ENCODE assay signal across 23 cellular contexts in the genomic region with DNA sequence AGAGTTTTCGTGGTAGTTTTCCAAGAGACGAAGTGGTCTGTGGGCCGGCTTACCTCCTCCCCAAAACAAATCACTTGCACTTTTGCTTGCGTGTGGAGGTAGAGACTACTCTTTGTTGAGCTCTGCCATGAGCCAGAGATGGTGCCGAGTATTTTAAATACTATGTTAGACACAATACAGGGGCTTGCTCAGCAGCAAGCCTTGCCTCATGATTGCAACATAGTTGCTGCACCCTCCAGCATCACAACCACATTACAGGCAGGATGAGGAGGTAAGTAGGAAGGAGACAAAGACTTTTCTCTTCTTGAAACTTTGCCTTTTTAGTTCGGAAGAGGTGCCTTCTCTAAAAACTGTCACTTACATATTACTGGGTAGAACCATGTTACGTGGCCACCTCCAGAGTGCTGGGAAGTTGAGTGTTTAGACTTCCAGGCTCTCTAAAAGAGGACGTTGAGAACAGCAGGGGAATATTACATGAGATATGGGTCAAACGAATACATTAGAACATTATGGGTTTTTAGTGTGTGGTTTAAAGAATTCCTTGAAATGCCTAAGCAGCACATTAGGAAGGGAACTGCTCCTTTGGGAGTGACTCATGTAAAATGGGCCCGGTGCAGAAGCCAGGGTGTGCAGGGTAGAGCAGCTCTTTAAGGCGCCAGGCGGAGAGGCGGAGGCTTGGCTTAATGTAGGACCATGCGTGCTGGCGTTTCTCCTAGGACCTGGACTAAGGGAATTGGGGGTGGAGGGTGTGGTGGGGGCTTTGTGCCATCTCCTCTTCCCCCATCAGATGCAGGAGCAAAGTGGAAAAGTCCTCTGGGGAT.
DNase-seq lines count a peak whose midpoint lies in the region; ATAC-seq, FAIRE-seq and TF ChIP-seq lines count a peak whose summit lies in the region.
"Had no signal": no experiment of that assay in that cellular context is flagged by ENCODE, and none has a peak within 500 bp of the region (broad histone marks: within the 10 kb centered on the region; RNA-seq: fewer than 3 reads in every experiment).

No MANE protein-coding gene starts in this region.

- H3K27ac Mint-ChIP-seq in H9: no peak overlapping the region; a peak in 1 of 7 replicates
- H3K27ac Mint-ChIP-seq: activated naive CD8-positive, alpha-beta T cell treated with anti-CD3 and anti-CD28 coated beads, Interleukin-2, amount 10 ng/mL, durations not matched to agents 7 days and 5 days; activated T-helper 17 cell treated with anti-CD3 and anti-CD28 coated beads, Interleukin-2, amount 50 U/mL, for 72 hours had no signal

- TF ChIP-seq EP300 in H1 (IDR thresholded peaks at IDR 0.05; ENCODE audit: borderline replicate concordance in 1 of 2, low read depth in 2 of 2, low read length in 2 of 2): no peak

- H2BK15ac ChIP-seq in H9 (ENCODE audit: low read depth, low read length): no peak overlapping the region
- H2BK15ac ChIP-seq in H1 (ENCODE audit: low read length): no peak overlapping the region

- H2BK20ac ChIP-seq in H9 (ENCODE audit: low read depth, low read length, poor library complexity, severe bottlenecking) (no peak overlapping the region), H1 (ENCODE audit: low read length) (no peak overlapping the region)

- H3K14ac ChIP-seq in H9 (ENCODE audit: insufficient read depth, low read length) (no peak overlapping the region), H1 (ENCODE audit: insufficient read length) (no peak overlapping the region)

- no peak overlapping the region for H3K23ac ChIP-seq in H9 (ENCODE audit: insufficient read length, low read depth, low read length)
- H3K23ac ChIP-seq in H1 (ENCODE audit: insufficient read length): no peak overlapping the region

- no CpG with 5 or more reads among the region's 15 CpGs for WGBS in H9 (ENCODE audit: extremely low coverage, insufficient read length, low lambda C conversion rate)
- WGBS in H1 (ENCODE audit: extremely low coverage in 1 of 2, insufficient coverage in 1 of 2, insufficient read length in 1 of 2, insufficient replicate concordance in 2 of 2, low coverage in 1 of 2, low lambda C conversion rate in 2 of 2, missing lambda C conversion rate in 1 of 2), 2 experiments: 85% methylated on average over 15 of the region's 15 CpGs; no CpG with 5 or more reads in 1 of the 2 experiments
- WGBS in hepatocyte (ENCODE audit: low lambda C conversion rate, missing lambda C conversion rate): 70% methylated on average over 15 of the region's 15 CpGs

- H3K18ac ChIP-seq in H9 (ENCODE audit: insufficient read length, low read depth, low read length): no peak overlapping the region
- no peak overlapping the region for H3K18ac ChIP-seq in H1 (ENCODE audit: extremely low read depth, low read length)

- no peaks in the 10 kb centered on the region for H4K20me1 ChIP-seq in H9 (ENCODE audit: control insufficient read depth, insufficient read depth, insufficient read length)
- no peaks in the 10 kb centered on the region for H4K20me1 ChIP-seq in H1 (replicated peaks in 1 of 2; ENCODE audit: control insufficient read depth in 1 of 2, insufficient read depth in 2 of 2, low read length in 2 of 2)
- no peaks in the 10 kb centered on the region for H4K20me1 ChIP-seq in hepatocyte (ENCODE audit: insufficient read depth, poor library complexity, severe bottlenecking)

- H2BK120ac ChIP-seq in H9 (ENCODE audit: low read depth, low read length, poor library complexity, severe bottlenecking) (no peak overlapping the region), H1 (replicated peaks; ENCODE audit: low read depth, low read length) (no peak overlapping the region)

- H4K8ac ChIP-seq in H9 (replicated peaks; ENCODE audit: insufficient read length, low read depth, low read length) (no peak overlapping the region), H1 (ENCODE audit: extremely low read depth, insufficient read depth, low read length) (no peak overlapping the region)

- H3K4me1 Mint-ChIP-seq in H9: peaks cover 4 to 7% of the 10 kb centered on the region in 2 experiments
- H3K4me1 Mint-ChIP-seq: activated naive CD8-positive, alpha-beta T cell treated with anti-CD3 and anti-CD28 coated beads, Interleukin-2, amount 10 ng/mL, durations not matched to agents 7 days and 5 days; activated T-helper 17 cell treated with anti-CD3 and anti-CD28 coated beads, Interleukin-2, amount 50 U/mL, for 72 hours had no signal

- H3K27me3 Mint-ChIP-seq in H9 (ENCODE audit: low read depth): peaks cover 9% of the 10 kb centered on the region

- H3K9ac ChIP-seq in H9 (ENCODE audit: extremely low read depth, insufficient read length, low read length): no peak overlapping the region
- no peak overlapping the region for H3K9ac ChIP-seq in H1 (replicated peaks in 1 of 4; ENCODE audit: extremely low read depth in 1 of 4, low read depth in 3 of 4, low read length in 3 of 4)
- no peak overlapping the region for H3K9ac ChIP-seq in subcutaneous abdominal adipose tissue (ENCODE audit: low read length in 5 of 5)

- no peak overlapping the region for H3K4ac ChIP-seq in H9 (ENCODE audit: low read depth, low read length)
- no peak overlapping the region for H3K4ac ChIP-seq in H1 (replicated peaks; ENCODE audit: insufficient read length, low read depth, low read length)

- H3K23me2 ChIP-seq in H9 (ENCODE audit: insufficient read length, low read depth, low read length, poor library complexity, severe bottlenecking) (no peaks in the 10 kb centered on the region), H1 (ENCODE audit: low read depth, low read length) (no peaks in the 10 kb centered on the region; the same call in 1 of the 2 replicates)

- H3K56ac ChIP-seq in H9 (ENCODE audit: insufficient read length, low read depth, low read length): no peak overlapping the region
- H3K56ac ChIP-seq in H1 (replicated peaks; ENCODE audit: insufficient read length, low read depth, low read length): no peak overlapping the region

- H3K36me3 Mint-ChIP-seq in H9 (ENCODE audit: insufficient read depth in 1 of 3, low read depth in 3 of 3): no peaks in the 10 kb centered on the region
- H3K36me3 Mint-ChIP-seq: activated naive CD8-positive, alpha-beta T cell treated with anti-CD3 and anti-CD28 coated beads, Interleukin-2, amount 10 ng/mL, durations not matched to agents 7 days and 5 days had no signal

- no peak overlapping the region for H3K27ac ChIP-seq in H9 (ENCODE audit: insufficient read length, low read depth, low read length)
- H3K27ac ChIP-seq in H1 (ENCODE audit: low read depth, low read length): no peak overlapping the region
- peak overlapping the region; percentile 74 for H3K27ac ChIP-seq in hepatocyte
- H3K27ac ChIP-seq in subcutaneous abdominal adipose tissue (ENCODE audit: low read depth, low read length): no peak overlapping the region
- H3K27ac ChIP-seq: Peyer's patch had no signal

- POLR2A ChIA-PET in H1 (lab: Charles Lee; ENCODE audit: partially characterized antibody): interaction anchor here (0.5 kb wide), 1 partner anchor 649 kb away, joined by 3 read pairs; no protein-coding TSS in a partner anchor

- H2AK5ac ChIP-seq in H9 (ENCODE audit: insufficient read length, low read length): no peak overlapping the region
- 0 out of 2 replicates have a peak overlapping the region, but pooled peaks have one; percentile 39 for H2AK5ac ChIP-seq in H1 (ENCODE audit: low read depth, low read length)

- H3K27me3 ChIP-seq in H9 (ENCODE audit: insufficient read depth, low read length) (no peaks in the 10 kb centered on the region), H1 (replicated peaks in 1 of 4; ENCODE audit: control insufficient read depth in 3 of 4, extremely low read depth in 1 of 4, insufficient read depth in 3 of 4, low read length in 3 of 4) (no peaks in the 10 kb centered on the region), hepatocyte (no peaks in the 10 kb centered on the region), subcutaneous abdominal adipose tissue (ENCODE audit: control insufficient read depth in 5 of 5, insufficient read depth in 4 of 5, low read length in 5 of 5) (peaks cover 0 to 8% (median 4%) of the 10 kb centered on the region in 5 donors)
- H3K27me3 ChIP-seq: Peyer's patch had no signal

- no peak for TF ChIP-seq CTCF in H9 (conservative IDR thresholded peaks at IDR 0.05)
- no peak for TF ChIP-seq CTCF in H1 (IDR thresholded peaks at IDR 0.05; ENCODE audit: control extremely low read depth in 1 of 3, insufficient read depth in 1 of 3, low read depth in 1 of 3, low read length in 3 of 3)
- TF ChIP-seq CTCF in hepatocyte (IDR thresholded peaks at IDR 0.05; ENCODE audit: poor library complexity): no peak

- no peak overlapping the region for H2BK5ac ChIP-seq in H9 (ENCODE audit: insufficient read length, low read length)
- H2BK5ac ChIP-seq in H1 (ENCODE audit: low read depth, low read length): no peak overlapping the region

- H3K9me2 ChIP-seq in hepatocyte (replicated peaks; ENCODE audit: insufficient read depth): no peaks in the 10 kb centered on the region

- no peak for TF ChIP-seq RAD21 in H1 (IDR thresholded peaks at IDR 0.05 in 1 of 2, conservative IDR thresholded peaks at IDR 0.05 in 1 of 2; ENCODE audit: low read depth in 2 of 2, low read length in 2 of 2)

- CTCF ChIA-PET in H1 (lab: Charles Lee; ENCODE audit: partially characterized antibody): interaction anchor here (0.6 to 1.5 kb wide), 2 partner anchors 54 to 80 kb away, joined by 3 read pairs; no protein-coding TSS in a partner anchor

- H3K79me2 ChIP-seq in H9 (ENCODE audit: insufficient read depth, low read length): no peaks in the 10 kb centered on the region
- no peaks in the 10 kb centered on the region for H3K79me2 ChIP-seq in H1 (ENCODE audit: control insufficient read depth in 1 of 2, insufficient read depth in 2 of 2, low read length in 2 of 2)
- no peaks in the 10 kb centered on the region for H3K79me2 ChIP-seq in hepatocyte

- no peaks in the 10 kb centered on the region; a peak in 2 of 5 replicates for H3K9me3 Mint-ChIP-seq in H9
- H3K9me3 Mint-ChIP-seq: activated naive CD8-positive, alpha-beta T cell treated with anti-CD3 and anti-CD28 coated beads, Interleukin-2, amount 10 ng/mL, durations not matched to agents 7 days and 5 days; activated T-helper 17 cell treated with anti-CD3 and anti-CD28 coated beads, Interleukin-2, amount 50 U/mL, for 72 hours; neural crest cell had no signal

- no peak overlapping the region for H3K4me3 ChIP-seq in H1 (ENCODE audit: extremely low read depth in 1 of 4, insufficient read depth in 2 of 4, low read depth in 3 of 4, low read length in 4 of 4)
- H3K4me3 ChIP-seq in hepatocyte: no peak overlapping the region
- peak overlapping the region in 4 of 5 donors; percentile 19 to 52 (median 26) for H3K4me3 ChIP-seq in subcutaneous abdominal adipose tissue (ENCODE audit: low read depth in 1 of 5, low read length in 5 of 5)
- H3K4me3 ChIP-seq: Peyer's patch had no signal

- no peak overlapping the region for H4K91ac ChIP-seq in H9 (ENCODE audit: insufficient read length, low read depth, low read length)
- H4K91ac ChIP-seq in H1 (replicated peaks; ENCODE audit: insufficient read length, low read length): no peak overlapping the region

- H2AFZ ChIP-seq in H9 (ENCODE audit: low read length): no peak overlapping the region
- 0 out of 2 replicates have a peak overlapping the region, but pooled peaks have one; percentile 0 for H2AFZ ChIP-seq in H1 (ENCODE audit: low read length)
- H2AFZ ChIP-seq in hepatocyte: no peak overlapping the region

- H3T11ph ChIP-seq in H9 (ENCODE audit: low read length): no peak overlapping the region

- no peak for ATAC-seq in HG02571 (IDR thresholded peaks at IDR 0.05; ENCODE audit: unreplicated experiment)
- ATAC-seq in GM19324 (IDR thresholded peaks at IDR 0.05; ENCODE audit: low FRiP score, unreplicated experiment): no peak
- no peak for ATAC-seq in HG03469 (IDR thresholded peaks at IDR 0.05; ENCODE audit: unreplicated experiment)
- ATAC-seq: activated T-helper 17 cell treated with anti-CD3 and anti-CD28 coated beads, Interleukin-2, amount 50 U/mL, for 72 hours had no signal

- no peak for TF ChIP-seq POLR2A in H1 (IDR thresholded peaks at IDR 0.05; ENCODE audit: control extremely low read depth in 1 of 2, low read depth in 2 of 2, low read length in 2 of 2)

- H2BK12ac ChIP-seq in H9 (ENCODE audit: insufficient read length, low read depth, low read length) (no peak overlapping the region), H1 (ENCODE audit: low read depth, low read length) (no peak overlapping the region)

- peak; percentile 24 for DNase-seq in H9
- DNase-seq in H1 (ENCODE audit: low read depth in 1 of 2, low spot score in 2 of 2): peak in 1 of 2 experiments; percentile 35
- DNase-seq in hepatocyte (ENCODE audit: low spot score): peak; percentile 23
- DNase-seq in activated CD4-positive, alpha-beta T cell treated with anti-CD3 and anti-CD28 coated beads for 1 hour: no peak
- DNase-seq: activated CD4-positive, CD25-positive, alpha-beta regulatory T cell treated with anti-CD3 and anti-CD28 coated beads, Interleukin-2, amount 50 U/mL, for 72 hours; activated naive CD8-positive, alpha-beta T cell treated with anti-CD3 and anti-CD28 coated beads, Interleukin-2, amount 10 ng/mL, durations not matched to agents 7 days and 5 days; AML-193; caudate nucleus; COR-L47; head of caudate nucleus; NCI-H1417; NCI-H2171; NCI-H774; Peyer's patch; retina; T1000 had no signal

- no peak overlapping the region for H4K5ac ChIP-seq in H9 (ENCODE audit: insufficient read length, low read depth, low read length)
- no peak overlapping the region for H4K5ac ChIP-seq in H1 (ENCODE audit: insufficient read length, low read depth, low read length)

- H3K79me1 ChIP-seq in H9 (ENCODE audit: insufficient read depth, low read depth, low read length, poor library complexity, severe bottlenecking) (no peaks in the 10 kb centered on the region), H1 (ENCODE audit: low read depth, low read length) (no peaks in the 10 kb centered on the region)

- no peaks in the 10 kb centered on the region for H3K9me3 ChIP-seq in H9 (ENCODE audit: control insufficient read depth, low read depth, low read length)
- no peaks in the 10 kb centered on the region for H3K9me3 ChIP-seq in H1 (ENCODE audit: insufficient read depth in 2 of 2, low read depth in 1 of 2, low read length in 1 of 2)
- H3K9me3 ChIP-seq in hepatocyte (ENCODE audit: low read depth): no peaks in the 10 kb centered on the region
- H3K9me3 ChIP-seq in subcutaneous abdominal adipose tissue (ENCODE audit: control insufficient read depth in 5 of 5, low read length in 5 of 5): no peaks in the 10 kb centered on the region
- H3K9me3 ChIP-seq: Peyer's patch had no signal

- no peak overlapping the region for H3K4me3 Mint-ChIP-seq in H9
- H3K4me3 Mint-ChIP-seq: activated naive CD8-positive, alpha-beta T cell treated with anti-CD3 and anti-CD28 coated beads, Interleukin-2, amount 10 ng/mL, durations not matched to agents 7 days and 5 days; activated T-helper 17 cell treated with anti-CD3 and anti-CD28 coated beads, Interleukin-2, amount 50 U/mL, for 72 hours; neural crest cell had no signal

- H3K4me2 ChIP-seq in H9 (ENCODE audit: insufficient read depth, insufficient read length, low read length) (no peak overlapping the region), H1 (ENCODE audit: insufficient read depth in 1 of 2, low read depth in 2 of 2, low read length in 2 of 2) (no peak overlapping the region), hepatocyte (peak overlapping the region; percentile 26)

- H3K36me3 ChIP-seq in H1 (ENCODE audit: control insufficient read depth in 2 of 4, insufficient read depth in 4 of 4, low read length in 3 of 4) (no peaks in the 10 kb centered on the region), hepatocyte (replicated peaks; ENCODE audit: insufficient read depth, low read depth) (no peaks in the 10 kb centered on the region), subcutaneous abdominal adipose tissue (ENCODE audit: control insufficient read depth in 5 of 5, insufficient read depth in 5 of 5, low read length in 5 of 5) (no peaks in the 10 kb centered on the region)
- H3K36me3 ChIP-seq: Peyer's patch had no signal

- no peaks in the 10 kb centered on the region for H3K4me1 ChIP-seq in H9 (ENCODE audit: insufficient read depth, low read length)
- H3K4me1 ChIP-seq in H1 (replicated peaks in 1 of 4; ENCODE audit: control insufficient read depth in 3 of 4, insufficient read depth in 4 of 4, low read length in 3 of 4): no peaks in the 10 kb centered on the region
- H3K4me1 ChIP-seq in hepatocyte (ENCODE audit: insufficient read depth): peaks cover 23% of the 10 kb centered on the region
- H3K4me1 ChIP-seq in subcutaneous abdominal adipose tissue (ENCODE audit: control insufficient read depth in 5 of 5, insufficient read depth in 5 of 5, low read length in 5 of 5): peaks cover 3 to 21% (median 19%) of the 10 kb centered on the region in 5 donors
- H3K4me1 ChIP-seq: Peyer's patch had no signal

- FAIRE-seq in H1 (lab: Jason Lieb, UNC): no peak
- FAIRE-seq: keratinocyte had no signal

Comparison
In these comparisons a context has a peak if more than half of its experiments do, and no peak if none do; other contexts are left out.
1. H3K4me3 ChIP-seq: peak in subcutaneous abdominal adipose tissue (4 of 5); none in H1 (0 of 4) and hepatocyte (single experiment).